10 cellular contexts compared by ENCODE assay signal in the genomic region with DNA sequence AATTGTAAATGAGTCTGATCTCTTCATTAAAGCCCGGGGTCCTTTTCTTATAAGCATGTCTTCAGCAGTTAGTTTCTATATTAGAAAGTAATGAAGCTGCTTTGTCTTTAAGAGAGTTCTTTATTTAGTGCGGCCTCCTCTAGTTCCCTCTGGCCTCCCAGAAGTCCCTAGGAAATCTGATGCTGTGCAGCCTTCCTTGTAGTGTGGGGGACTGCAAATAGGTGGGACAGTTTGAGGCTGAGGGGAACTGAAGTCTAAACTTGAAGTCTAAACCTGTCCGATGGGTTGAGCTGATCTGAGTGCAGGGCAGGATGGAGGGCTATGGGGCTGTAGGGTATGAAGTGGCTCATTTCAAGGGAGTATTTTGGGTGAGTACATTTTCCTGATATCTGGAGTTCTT. TPM values are rescaled to one million over a fixed set of nuclear protein-coding genes. Genes with fewer than 3 reads are reported as not detected.
DNase-seq lines count a peak whose midpoint lies in the region; ATAC-seq and TF ChIP-seq lines count a peak whose summit lies in the region.
"Had no signal": no experiment of that assay in that cellular context is flagged by ENCODE, and none has a peak within 500 bp of the region (broad histone marks: within the 10 kb centered on the region; RNA-seq: fewer than 3 reads in every experiment).

No MANE protein-coding gene starts in this region.

- H3K27ac Mint-ChIP-seq in T-helper 2 cell treated with Interferon-gamma antibody and Interleukin-4, amounts not matched to agents 5 μg/mL and 100 μg/mL, for 36 hours, result no peak overlapping the region
- H3K27ac Mint-ChIP-seq in activated CD4-positive, alpha-beta memory T cell treated with anti-CD3 and anti-CD28 coated beads, Interleukin-2, amount 10 ng/mL, durations not matched to agents 7 days and 5 days, result no peak overlapping the region

- peaks cover 7% of the 10 kb centered on the region for H3K4me1 Mint-ChIP-seq in T-helper 2 cell treated with Interferon-gamma antibody and Interleukin-4, amounts not matched to agents 5 μg/mL and 100 μg/mL, for 36 hours (ENCODE audit: low read depth)
- peaks cover 10% of the 10 kb centered on the region for H3K4me1 Mint-ChIP-seq in activated CD4-positive, alpha-beta memory T cell treated with anti-CD3 and anti-CD28 coated beads, Interleukin-2, amount 10 ng/mL, durations not matched to agents 7 days and 5 days

- TF ChIP-seq CTCF in ascending aorta (IDR thresholded peaks at IDR 0.05), result no peak

- peak overlapping the region; percentile 35 for H3K4me3 Mint-ChIP-seq in T-helper 2 cell treated with Interferon-gamma antibody and Interleukin-4, amounts not matched to agents 5 μg/mL and 100 μg/mL, for 36 hours
- H3K4me3 Mint-ChIP-seq in activated CD4-positive, alpha-beta memory T cell treated with anti-CD3 and anti-CD28 coated beads, Interleukin-2, amount 10 ng/mL, durations not matched to agents 7 days and 5 days, result no peak overlapping the region

- H3K4me1 ChIP-seq in ascending aorta (peaks cover 13 to 28% of the 10 kb centered on the region in 2 donors), subcutaneous abdominal adipose tissue (ENCODE audit: control insufficient read depth in 5 of 5, insufficient read depth in 5 of 5, low read length in 5 of 5) (peaks cover 9 to 79% (median 61%) of the 10 kb centered on the region in 5 donors)

- CTCF ChIA-PET in activated CD4-positive, alpha-beta memory T cell treated with anti-CD3 and anti-CD28 coated beads, Interleukin-2, amount 10 ng/mL, durations not matched to agents 7 days and 5 days (lab: Charles Lee), result interaction anchor here (0.5 to 4.9 kb wide), 5 partner anchors 8 to 547 kb away, joined by 3 to 23 read pairs (median 5); no protein-coding TSS in a partner anchor

- intact Hi-C loops in ascending aorta (cut with DNase I), result no loop called here

- H3K36me3 Mint-ChIP-seq in T-helper 2 cell treated with Interferon-gamma antibody and Interleukin-4, amounts not matched to agents 5 μg/mL and 100 μg/mL, for 36 hours (ENCODE audit: low read depth), result no peaks in the 10 kb centered on the region
- H3K36me3 Mint-ChIP-seq in activated CD4-positive, alpha-beta memory T cell treated with anti-CD3 and anti-CD28 coated beads, Interleukin-2, amount 10 ng/mL, durations not matched to agents 7 days and 5 days (ENCODE audit: low read depth), result no peaks in the 10 kb centered on the region

- ATAC-seq in HG03469 (IDR thresholded peaks at IDR 0.05; ENCODE audit: unreplicated experiment), result no peak

- DNase-seq in T-helper 2 cell treated with Interferon-gamma antibody and Interleukin-4, amounts not matched to agents 5 μg/mL and 100 μg/mL, for 36 hours (ENCODE audit: low spot score), result no peak
- DNase-seq in T-helper 2 cell (no peak), ascending aorta (ENCODE audit: low spot score in 2 of 2) (peak in 1 of 2 donors; percentile 43), islet precursor cell (peak; percentile 52), NCI-H2029 treated with DMSO at 0.1 percent for 48 hours (lab: John Stamatoyannopoulos, UW) (no peak)
- no peak for DNase-seq in activated CD4-positive, alpha-beta memory T cell treated with anti-CD3 and anti-CD28 coated beads, Interleukin-2, amount 10 ng/mL, durations not matched to agents 7 days and 5 days
- DNase-seq: activated CD4-positive, alpha-beta T cell treated with anti-CD3 and anti-CD28 coated beads for 48 hours; NCI-H2029 had no signal

- H3K9me3 Mint-ChIP-seq in T-helper 2 cell treated with Interferon-gamma antibody and Interleukin-4, amounts not matched to agents 5 μg/mL and 100 μg/mL, for 36 hours, result no peaks in the 10 kb centered on the region
- no peaks in the 10 kb centered on the region for H3K9me3 Mint-ChIP-seq in activated CD4-positive, alpha-beta memory T cell treated with anti-CD3 and anti-CD28 coated beads, Interleukin-2, amount 10 ng/mL, durations not matched to agents 7 days and 5 days

- H3K4me3 ChIP-seq in ascending aorta, result peak overlapping the region; percentile 57 to 98
- H3K4me3 ChIP-seq in subcutaneous abdominal adipose tissue (ENCODE audit: low read depth in 1 of 5, low read length in 5 of 5), result peak overlapping the region; percentile 64 to 85 (median 73)

- H3K9me3 ChIP-seq in ascending aorta (no peaks in the 10 kb centered on the region), subcutaneous abdominal adipose tissue (ENCODE audit: control insufficient read depth in 5 of 5, low read length in 5 of 5) (no peaks in the 10 kb centered on the region)

- peak overlapping the region in 4 of 5 donors; percentile 6 to 86 (median 60) for H3K9ac ChIP-seq in subcutaneous abdominal adipose tissue (ENCODE audit: low read length in 5 of 5)

- H3K36me3 ChIP-seq in ascending aorta (no peaks in the 10 kb centered on the region), subcutaneous abdominal adipose tissue (ENCODE audit: control insufficient read depth in 5 of 5, insufficient read depth in 5 of 5, low read length in 5 of 5) (no peaks in the 10 kb centered on the region)

- peaks cover 45% of the 10 kb centered on the region for H3K27me3 Mint-ChIP-seq in T-helper 2 cell treated with Interferon-gamma antibody and Interleukin-4, amounts not matched to agents 5 μg/mL and 100 μg/mL, for 36 hours (ENCODE audit: low read depth)
- peaks cover 55% of the 10 kb centered on the region for H3K27me3 Mint-ChIP-seq in activated CD4-positive, alpha-beta memory T cell treated with anti-CD3 and anti-CD28 coated beads, Interleukin-2, amount 10 ng/mL, durations not matched to agents 7 days and 5 days

- H3K27me3 ChIP-seq in ascending aorta (no peaks in the 10 kb centered on the region), subcutaneous abdominal adipose tissue (ENCODE audit: control insufficient read depth in 5 of 5, insufficient read depth in 4 of 5, low read length in 5 of 5) (no peaks in the 10 kb centered on the region)

- H3K27ac ChIP-seq in ascending aorta (peak overlapping the region; percentile 45 to 48), subcutaneous abdominal adipose tissue (ENCODE audit: low read depth, low read length) (peak overlapping the region; percentile 87)

- POLR2A ChIA-PET in activated CD4-positive, alpha-beta memory T cell treated with anti-CD3 and anti-CD28 coated beads, Interleukin-2, amount 10 ng/mL, durations not matched to agents 7 days and 5 days (lab: Charles Lee), result interaction anchor here (1.4 to 3.3 kb wide), 2 partner anchors 11 to 13 kb away, joined by 4 to 12 read pairs; no protein-coding TSS in a partner anchor

RNA-seq across cellular contexts. Expression of gene CD276, which starts 1.4 kb away (rescaled TPM):
- 84.3 TPM for total RNA-seq in ascending aorta
- 1 to 10 TPM in 1 of 2 experiments, under 1 TPM in 1; 0.88 to 1.6 TPM for total RNA-seq in activated CD4-positive, alpha-beta memory T cell treated with anti-CD3 and anti-CD28 coated beads, Interleukin-2, amount 10 ng/mL, durations not matched to agents 7 days and 5 days

RNA-seq across cellular contexts. Expression of gene NPTN, which starts 52.4 kb away (rescaled TPM):
- total RNA-seq in ascending aorta, result 147 TPM
- 10 to 100 TPM; 44.5 to 46.0 TPM for total RNA-seq in activated CD4-positive, alpha-beta memory T cell treated with anti-CD3 and anti-CD28 coated beads, Interleukin-2, amount 10 ng/mL, durations not matched to agents 7 days and 5 days

Comparison
In these comparisons a context has a peak if more than half of its experiments do, and no peak if none do; other contexts are left out.
1. RNA of gene CD276, which starts 1.4 kb away (total RNA-seq): 84.3 TPM in ascending aorta (single experiment); 0.88 to 1.6 TPM in activated CD4-positive, alpha-beta memory T cell treated with anti-CD3 and anti-CD28 coated beads, Interleukin-2, amount 10 ng/mL, durations not matched to agents 7 days and 5 days; every median in the first group is over 10 times any median in the second.